10 cellular contexts compared by ENCODE assay signal in genomic region chr15:74403981-74404563, GRCh38. TPM values are rescaled to one million over a fixed set of nuclear protein-coding genes. Genes with fewer than 3 reads are reported as not detected.
DNase-seq lines count a peak whose midpoint lies in the region; ATAC-seq and TF ChIP-seq lines count a peak whose summit lies in the region.
"Had no signal": no experiment of that assay in that cellular context is flagged by ENCODE, and none has a peak within 500 bp of the region (broad histone marks: within the 10 kb centered on the region; RNA-seq: fewer than 3 reads in every experiment).

No MANE protein-coding gene starts in this region.

- TF ChIP-seq POLR2A in Peyer's patch (IDR thresholded peaks at IDR 0.05) = no peak

- peak overlapping the region in 1 of 4 donors; percentile 21 for H3K4me3 ChIP-seq in Peyer's patch
- H3K4me3 ChIP-seq: skin epidermis had no signal

- no peaks in the 10 kb centered on the region for H3K27me3 ChIP-seq in Peyer's patch

- TF ChIP-seq CTCF in Peyer's patch (IDR thresholded peaks at IDR 0.05) = no peak
- TF ChIP-seq CTCF in neural crest cell (conservative IDR thresholded peaks at IDR 0.05) = no peak

- intact Hi-C loops in left colon (cut with DNase I, micrococcal nuclease) = no loop called here

- no peaks in the 10 kb centered on the region for H3K9me3 Mint-ChIP-seq in T-helper 1 cell treated with Interleukin-12 subunit alpha and Interleukin-12 subunit beta and Interleukin-4 antibody, amounts not matched to agents 30 μg/mL and 1 μg/mL, for 36 hours
- no peaks in the 10 kb centered on the region for H3K9me3 Mint-ChIP-seq in neural crest cell

- ATAC-seq in HG02588 (IDR thresholded peaks at IDR 0.05; ENCODE audit: unreplicated experiment) (peak; percentile 27), HG02623 (IDR thresholded peaks at IDR 0.05; ENCODE audit: unreplicated experiment) (no peak), left colon (no peak)

- H3K36me3 Mint-ChIP-seq in T-helper 1 cell treated with Interleukin-12 subunit alpha and Interleukin-12 subunit beta and Interleukin-4 antibody, amounts not matched to agents 30 μg/mL and 1 μg/mL, for 36 hours (ENCODE audit: low read depth) = peaks cover 8% of the 10 kb centered on the region
- H3K36me3 Mint-ChIP-seq in neural crest cell (ENCODE audit: low read depth) = no peaks in the 10 kb centered on the region

- no peak overlapping the region for H3K4me3 Mint-ChIP-seq in T-helper 1 cell treated with Interleukin-12 subunit alpha and Interleukin-12 subunit beta and Interleukin-4 antibody, amounts not matched to agents 30 μg/mL and 1 μg/mL, for 36 hours
- no peak overlapping the region for H3K4me3 Mint-ChIP-seq in neural crest cell

- H3K9me3 ChIP-seq in Peyer's patch = no peaks in the 10 kb centered on the region

- H3K27ac ChIP-seq in Peyer's patch = peak overlapping the region; percentile 36 to 83 (median 64)

- peak overlapping the region; percentile 81 for H3K27ac Mint-ChIP-seq in T-helper 1 cell treated with Interleukin-12 subunit alpha and Interleukin-12 subunit beta and Interleukin-4 antibody, amounts not matched to agents 30 μg/mL and 1 μg/mL, for 36 hours
- H3K27ac Mint-ChIP-seq in neural crest cell (ENCODE audit: unreplicated experiment) = peak overlapping the region; percentile 45

- peaks cover 0 to 50% (median 30%) of the 10 kb centered on the region in 4 donors for H3K4me1 ChIP-seq in Peyer's patch

- DNase-seq in T-helper 1 cell (no peak), Peyer's patch (peak in 2 of 3 donors; percentile 58 to 59), neural crest cell (ENCODE audit: low read depth, low spot score) (no peak), NCI-H1048 (lab: John Stamatoyannopoulos, UW) (no peak), left colon (no peak)
- DNase-seq: activated CD4-positive, CD25-positive, alpha-beta regulatory T cell treated with anti-CD3 and anti-CD28 coated beads, Interleukin-2, amount 50 U/mL, for 72 hours had no signal

- peaks cover 59% of the 10 kb centered on the region for H3K4me1 Mint-ChIP-seq in T-helper 1 cell treated with Interleukin-12 subunit alpha and Interleukin-12 subunit beta and Interleukin-4 antibody, amounts not matched to agents 30 μg/mL and 1 μg/mL, for 36 hours (ENCODE audit: low read depth)
- peaks cover 32% of the 10 kb centered on the region for H3K4me1 Mint-ChIP-seq in neural crest cell

- no peaks in the 10 kb centered on the region for H3K36me3 ChIP-seq in Peyer's patch

- H3K27me3 Mint-ChIP-seq in T-helper 1 cell treated with Interleukin-12 subunit alpha and Interleukin-12 subunit beta and Interleukin-4 antibody, amounts not matched to agents 30 μg/mL and 1 μg/mL, for 36 hours (ENCODE audit: low read depth) = no peaks in the 10 kb centered on the region
- H3K27me3 Mint-ChIP-seq in neural crest cell (ENCODE audit: low read depth) = no peaks in the 10 kb centered on the region

RNA-seq across cellular contexts. Expression of gene SEMA7A, which starts 29.7 kb away (rescaled TPM):
- 10 to 100 TPM in 1 of 4 donors, 1 to 10 TPM in 3; 1.5 to 42.9 (median 1.6) TPM for total RNA-seq in Peyer's patch
- 12.3 and 14.4 TPM in 2 replicates for total RNA-seq in neural crest cell
- total RNA-seq in left colon = 1 to 10 TPM in 1 of 2 donors, under 1 TPM in 1; 0.79 to 1.7 TPM

RNA-seq across cellular contexts. Expression of gene CYP11A1, which starts 36.6 kb away (rescaled TPM):
- total RNA-seq in Peyer's patch (1 to 10 TPM in 3 of 4 donors, under 1 TPM in 1; 0.88 to 6.6 (median 3.3) TPM), neural crest cell (0.77 and 1.0 TPM in 2 replicates), left colon (under 1 TPM in 1 of 2 donors, not detected in 1; 0.31 TPM)

RNA-seq across cellular contexts. Expression of gene UBL7, which starts 56.9 kb away (rescaled TPM):
- total RNA-seq in Peyer's patch (10 to 100 TPM; 22.3 to 39.6 (median 32.6) TPM), neural crest cell (43.7 and 50.1 TPM in 2 replicates), left colon (10 to 100 TPM; 25.5 to 33.7 TPM)

Comparison
In these comparisons a context has a peak if more than half of its experiments do, and no peak if none do; other contexts are left out.
1. DNase-seq: peak in Peyer's patch (2 of 3); none in T-helper 1 cell (0 of 5), neural crest cell (single experiment), NCI-H1048 (single experiment) and left colon (0 of 2).